Comparison of ENCODE assay signal across 19 cellular contexts in genomic region chr2:144367030-144367429, GRCh38.
"Had no signal": no experiment of that assay in that cellular context is flagged by ENCODE, and none has a peak within 500 bp of the region (broad histone marks: within the 10 kb centered on the region; RNA-seq: fewer than 3 reads in every experiment).

No MANE protein-coding gene starts in this region.

- DNase-seq: Karpas-422, KG1, MG63, NCI-H1092, NCI-H1105 treated with DMSO at 0.1 percent for 48 hours, NCI-H1417 treated with DMSO at 0.1 percent for 48 hours, NCI-H146, NCI-H1694 treated with DMSO at 0.1 percent for 48 hours, NCI-H1930, NCI-H2081, NCI-H2107, NCI-H2227 treated with DMSO at 0.1 percent for 48 hours, NCI-H524, NCI-H526 treated with DMSO at 0.1 percent for 48 hours, NCI-H774, Right ventricle myocardium superior, RPMI8226, SIG-M5 had no signal

- H3K4me3 ChIP-seq: MG63 had no signal

- ATAC-seq: SK-N-SH treated with all-trans-retinoic acid at 6 μM for 48 hours had no signal

- H3K36me3 ChIP-seq: MG63 had no signal

- H3K27me3 ChIP-seq: MG63 had no signal

- H3K9me3 ChIP-seq: MG63 had no signal
